20 cellular contexts compared by ENCODE assay signal in genomic region chr21:36820176-36821031, GRCh38.
DNase-seq lines count a peak whose midpoint lies in the region; ATAC-seq and TF ChIP-seq lines count a peak whose summit lies in the region.
"Had no signal": no experiment of that assay in that cellular context is flagged by ENCODE, and none has a peak within 500 bp of the region (broad histone marks: within the 10 kb centered on the region; RNA-seq: fewer than 3 reads in every experiment).

No MANE protein-coding gene starts in this region.

- no peak for TF ChIP-seq POLR2A in prostate gland (IDR thresholded peaks at IDR 0.05)

- WGBS in iPS DF 6.9 (ENCODE audit: insufficient coverage, insufficient read length): no CpG with 5 or more reads among the region's 27 CpGs
- 78% methylated on average over 22 of the region's 27 CpGs for WGBS in prostate gland

- H3K9ac ChIP-seq in DND-41 (ENCODE audit: low read depth, low read length): no peak overlapping the region

- H3K4me1 ChIP-seq in BE2C (no peaks in the 10 kb centered on the region; the same call in 1 of the 2 replicates), DND-41 (ENCODE audit: insufficient read depth, low read length) (peaks cover 26% of the 10 kb centered on the region), iPS DF 6.9 (ENCODE audit: control insufficient read depth, insufficient read depth, low read length) (peaks cover 6% of the 10 kb centered on the region), prostate gland (replicated peaks) (no peaks in the 10 kb centered on the region)
- H3K4me1 ChIP-seq: Caco-2, stomach had no signal

- H2AFZ ChIP-seq in DND-41 (ENCODE audit: low read depth, low read length): no peak overlapping the region

- H3K4me2 ChIP-seq in DND-41 (ENCODE audit: insufficient read depth, low read length): no peak overlapping the region

- peaks cover 2% of the 10 kb centered on the region; the same call in 1 of the 2 replicates for H4K20me1 ChIP-seq in DND-41 (ENCODE audit: insufficient read depth, low read length)

- H3K27ac ChIP-seq in DND-41 (ENCODE audit: low read length) (no peak overlapping the region), iPS DF 6.9 (ENCODE audit: low read length) (no peak overlapping the region), prostate gland (no peak overlapping the region)
- H3K27ac ChIP-seq: skin epidermis, stomach had no signal

- no peaks in the 10 kb centered on the region for H3K79me2 ChIP-seq in DND-41 (ENCODE audit: insufficient read depth, low read length)

- H3K36me3 ChIP-seq in BE2C (no peaks in the 10 kb centered on the region), DND-41 (ENCODE audit: insufficient read depth, low read length) (peaks cover 4% of the 10 kb centered on the region; the same call in 1 of the 2 replicates), iPS DF 6.9 (ENCODE audit: control insufficient read depth, insufficient read depth, low read length) (no peaks in the 10 kb centered on the region; the same call in 1 of the 2 replicates), prostate gland (no peaks in the 10 kb centered on the region)

- ATAC-seq in DND-41 (ENCODE audit: insufficient read depth, low read depth) (no peak), GM21447 (IDR thresholded peaks at IDR 0.05; ENCODE audit: unreplicated experiment) (no peak)
- ATAC-seq: activated CD8-positive, alpha-beta T cell treated with anti-CD3 and anti-CD28 coated beads, Interleukin-2, amount 10 ng/mL, durations not matched to agents 7 days and 5 days; activated T-cell treated with anti-CD3 and anti-CD28 coated beads, Interleukin-2, amount 50 U/mL, for 4 hours; naive thymus-derived CD8-positive, alpha-beta T cell; PC-3 had no signal

- TF ChIP-seq CTCF in BE2C (IDR thresholded peaks at IDR 0.05; ENCODE audit: low read depth, low read length): no peak
- no peak for TF ChIP-seq CTCF in DND-41 (IDR thresholded peaks at IDR 0.05; ENCODE audit: borderline replicate concordance, extremely low read depth, low read length, poor library complexity, severe bottlenecking)
- TF ChIP-seq CTCF in prostate gland (IDR thresholded peaks at IDR 0.05): no peak

- H3K27me3 ChIP-seq in BE2C (no peaks in the 10 kb centered on the region), DND-41 (ENCODE audit: insufficient read depth, low read length, poor library complexity) (no peaks in the 10 kb centered on the region), iPS DF 6.9 (ENCODE audit: control insufficient read depth, insufficient read depth, low read length) (no peaks in the 10 kb centered on the region), prostate gland (replicated peaks; ENCODE audit: insufficient read depth) (no peaks in the 10 kb centered on the region)
- H3K27me3 ChIP-seq: stomach had no signal

- DNase-seq in BE2C (peak; percentile 29), DND-41 (peak; percentile 16), NCI-H510A treated with DMSO at 0.1 percent for 48 hours (lab: John Stamatoyannopoulos, UW) (peak; percentile 82), iPS DF 6.9 (ENCODE audit: low read depth, low spot score) (peak; percentile 50), prostate gland (ENCODE audit: low spot score) (no peak), AML-193 (lab: John Stamatoyannopoulos, UW) (no peak)
- DNase-seq: activated CD8-positive, alpha-beta T cell treated with anti-CD3 and anti-CD28 coated beads, Interleukin-2, amount 10 ng/mL, durations not matched to agents 7 days and 5 days; activated naive CD8-positive, alpha-beta T cell treated with anti-CD3 and anti-CD28 coated beads for 36 hours; activated T-cell treated with anti-CD3 and anti-CD28 coated beads, Interleukin-2, amount 50 U/mL, for 4 hours; Caco-2; HFFc6; naive thymus-derived CD8-positive, alpha-beta T cell; NCI-H1930; NCI-H69; PC-3; stimulated activated CD4-positive, alpha-beta T cell treated with anti-CD3 and anti-CD28 coated beads, Interleukin-4, amount 100 ng/mL, for 1 hour; stomach; T-helper 2 cell had no signal

- H3K9me3 ChIP-seq in BE2C: no peaks in the 10 kb centered on the region
- no peaks in the 10 kb centered on the region for H3K9me3 ChIP-seq in DND-41 (ENCODE audit: insufficient read depth, low read length, severe bottlenecking)
- H3K9me3 ChIP-seq in iPS DF 6.9 (ENCODE audit: control insufficient read depth, insufficient read depth, low read length): no peaks in the 10 kb centered on the region
- H3K9me3 ChIP-seq in prostate gland: no peaks in the 10 kb centered on the region
- H3K9me3 ChIP-seq: Caco-2, stomach had no signal

- H3K4me3 ChIP-seq in BE2C (ENCODE audit: low read depth, low read length): no peak overlapping the region
- no peak overlapping the region for H3K4me3 ChIP-seq in DND-41 (ENCODE audit: low read depth in 1 of 2, low read length in 2 of 2)
- no peak overlapping the region for H3K4me3 ChIP-seq in iPS DF 6.9 (ENCODE audit: low read length)
- H3K4me3 ChIP-seq in prostate gland: no peak overlapping the region
- H3K4me3 ChIP-seq: skin epidermis, stomach had no signal

- intact Hi-C loops in prostate gland (cut with DNase I): no loop called here

Comparison
In these comparisons a context has a peak if more than half of its experiments do, and no peak if none do; other contexts are left out.
1. DNase-seq: peak in BE2C (single experiment), DND-41 (single experiment), NCI-H510A treated with DMSO at 0.1 percent for 48 hours (single experiment) and iPS DF 6.9 (single experiment); none in prostate gland (single experiment) and AML-193 (0 of 2).